Comparison of ENCODE assay signal across 8 cellular contexts in the genomic region with DNA sequence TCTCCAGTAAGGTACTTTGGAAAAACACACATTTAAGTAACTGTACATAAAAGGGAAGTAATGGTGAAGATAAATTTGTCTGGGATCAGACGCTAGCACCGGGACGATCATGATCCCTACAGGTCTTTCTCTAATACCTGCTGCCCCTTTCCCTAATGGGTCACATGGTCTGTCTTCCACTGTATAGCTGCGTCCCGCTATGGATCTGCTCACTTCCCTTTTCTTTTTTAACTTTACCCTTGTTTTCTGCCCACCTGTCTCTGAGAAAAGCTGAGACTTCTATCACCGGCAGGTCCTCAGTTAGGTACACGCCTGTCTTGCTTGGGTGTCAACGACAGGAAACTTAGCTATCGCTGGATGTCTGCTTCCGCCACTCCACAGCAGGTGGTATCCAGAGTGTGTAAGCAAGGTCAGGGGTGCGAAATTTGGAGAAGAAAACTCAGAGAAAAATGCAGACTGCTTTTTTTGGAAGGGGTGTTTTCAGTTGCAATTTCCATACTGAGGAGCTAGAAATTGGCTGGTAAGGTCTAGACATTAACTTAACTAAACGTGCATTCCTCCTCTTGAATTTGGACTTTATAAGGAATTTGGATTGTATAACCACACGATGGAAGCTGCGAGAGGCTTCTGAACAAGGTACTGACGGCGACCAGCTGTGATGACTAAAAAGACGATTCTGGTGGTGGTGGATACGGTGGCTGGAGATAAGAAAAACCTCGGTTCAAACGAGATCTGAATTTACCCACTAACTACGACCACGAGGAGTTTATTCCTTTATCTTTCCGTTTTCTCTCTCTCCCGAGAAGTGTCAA.
DNase-seq lines count a peak whose midpoint lies in the region; ATAC-seq lines count a peak whose summit lies in the region.

No MANE protein-coding gene starts in this region.

- no peaks in the 10 kb centered on the region for H3K27me3 ChIP-seq in adipocyte (replicated peaks; ENCODE audit: control insufficient read depth, insufficient read depth, low read length)

- ATAC-seq in GM21528 (IDR thresholded peaks at IDR 0.05; ENCODE audit: low FRiP score, unreplicated experiment) = peak; percentile 15

- no peaks in the 10 kb centered on the region for H3K9me3 ChIP-seq in adipocyte (ENCODE audit: control insufficient read depth, low read length)

- peak overlapping the region; percentile 89 for H3K4me3 ChIP-seq in adipocyte (ENCODE audit: low read length)

- peaks cover 39% of the 10 kb centered on the region for H3K4me1 ChIP-seq in adipocyte (ENCODE audit: control insufficient read depth, insufficient read depth, low read length)

- H3K36me3 ChIP-seq in adipocyte (ENCODE audit: control insufficient read depth, insufficient read depth, low read length, severe bottlenecking) = no peaks in the 10 kb centered on the region

- peak; percentile 58 for DNase-seq in COLO668 (lab: John Stamatoyannopoulos, UW; ENCODE audit: unreplicated experiment)
- DNase-seq in NCI-H2227 treated with DMSO at 0.1 percent for 48 hours (lab: John Stamatoyannopoulos, UW) = peak; percentile 53
- DNase-seq in adipocyte (ENCODE audit: low read depth) = peak; percentile 35
- DNase-seq in inferior parietal cortex (ENCODE audit: extremely low spot score) = peak; percentile 17
- peak; percentile 12 for DNase-seq in stimulated activated naive CD4-positive, alpha-beta T cell treated with Interleukin-2 at 50 U/mL for 16 hours (lab: John Stamatoyannopoulos, UW)
- no peak for DNase-seq in COLO829 (ENCODE audit: low spot score)
- no peak for DNase-seq in NCI-H1436 (lab: John Stamatoyannopoulos, UW)

- peak overlapping the region; percentile 90 for H3K9ac ChIP-seq in adipocyte (ENCODE audit: low read length)

Comparison
In these comparisons a context has a peak if more than half of its experiments do, and no peak if none do; other contexts are left out.
1. DNase-seq: peak in COLO668 (single experiment), NCI-H2227 treated with DMSO at 0.1 percent for 48 hours (single experiment), adipocyte (single experiment), inferior parietal cortex (single experiment) and stimulated activated naive CD4-positive, alpha-beta T cell treated with Interleukin-2 at 50 U/mL for 16 hours (single experiment); none in COLO829 (single experiment) and NCI-H1436 (single experiment).